ENCODE assay signal across 14 cellular contexts in genomic region chr7:99098317-99098823, GRCh38. TPM values are rescaled to one million over a fixed set of nuclear protein-coding genes. Genes with fewer than 3 reads are reported as not detected.
A peak's percentile ranks its signal among the peaks of the same experiment; 100 is the strongest.
DNase-seq lines count a peak whose midpoint lies in the region; ATAC-seq and TF ChIP-seq lines count a peak whose summit lies in the region.
"Had no signal": no experiment of that assay in that cellular context is flagged by ENCODE, and none has a peak within 500 bp of the region (broad histone marks: within the 10 kb centered on the region; RNA-seq: fewer than 3 reads in every experiment).

No MANE protein-coding gene starts in this region.

- no peaks in the 10 kb centered on the region for H3K9me2 ChIP-seq in HCT116 (ENCODE audit: insufficient read depth)

- H3K4me2 ChIP-seq in HCT116 (ENCODE audit: low read length) (peak overlapping the region; percentile 53), mammary epithelial cell (ENCODE audit: insufficient read depth, low read depth, low read length) (peak overlapping the region; percentile 51)

- H4K20me1 ChIP-seq in HCT116 (ENCODE audit: insufficient read depth) (no peaks in the 10 kb centered on the region), mammary epithelial cell (ENCODE audit: insufficient read depth, low read length) (peaks cover 2% of the 10 kb centered on the region)

- BruUV-seq in HCT116 (replicated peaks; lab: Mats Ljungman, UMichigan) (no TSS peak), mammary epithelial cell (replicated peaks; lab: Mats Ljungman, UMichigan) (no TSS peak)

- H3K4me3 ChIP-seq in HCT116 (replicated peaks in 1 of 2; ENCODE audit: low read depth in 1 of 2, low read length in 2 of 2) (peak overlapping the region in 1 of 2 experiments; percentile 37; a peak in 2 of 4 replicates), mammary epithelial cell (replicated peaks in 1 of 3; ENCODE audit: insufficient read depth in 1 of 3, low read depth in 2 of 3, low read length in 3 of 3) (peak overlapping the region in 1 of 3 experiments; percentile 3), subcutaneous abdominal adipose tissue (ENCODE audit: low read depth in 1 of 5, low read length in 5 of 5) (peak overlapping the region in 2 of 5 donors; percentile 17 to 33)
- H3K4me3 ChIP-seq: SJCRH30 had no signal

- dilution Hi-C loops in mammary epithelial cell (cut with HindIII; ENCODE audit: low sequenced_read_pairs): no loop called here

- CTCF ChIA-PET in HCT116 (lab: Charles Lee) (no interaction called here), mammary epithelial cell (lab: Charles Lee; ENCODE audit: low non-redundant PET) (no interaction called here)

- RAD21 ChIA-PET in HCT116 (lab: Charles Lee; ENCODE audit: low non-redundant PET in 1 of 2, low total read pairs in 2 of 2, uncharacterized antibody in 2 of 2, unreplicated experiment in 2 of 2): no interaction called here

- H3K9ac ChIP-seq in HCT116 (ENCODE audit: low read length) (0 out of 2 replicates have a peak overlapping the region, but pooled peaks have one; percentile 10), mammary epithelial cell (ENCODE audit: insufficient read depth, low read length) (no peak overlapping the region), subcutaneous abdominal adipose tissue (ENCODE audit: low read length in 5 of 5) (peak overlapping the region in 1 of 5 donors; percentile 60)

- H2AFZ ChIP-seq in HCT116 (ENCODE audit: low read depth, low read length, poor library complexity, severe bottlenecking) (no peak overlapping the region), mammary epithelial cell (ENCODE audit: low read depth, low read length) (no peak overlapping the region)

- no peak for DNase-seq in HCT116 (ENCODE audit: low read depth, low spot score)
- DNase-seq in mammary epithelial cell: no peak
- no peak for DNase-seq in left lobe of liver (ENCODE audit: low spot score)
- DNase-seq in hypothalamus (lab: John Stamatoyannopoulos, UW): no peak
- no peak for DNase-seq in amniotic stem cell (lab: John Stamatoyannopoulos, UW)
- no peak for DNase-seq in activated CD4-positive, alpha-beta T cell treated with anti-CD3 and anti-CD28 coated beads, Interleukin-2, amount 50 U/mL, for 48 hours
- no peak for DNase-seq in NCI-H1417 treated with DMSO at 0.1 percent for 48 hours (lab: John Stamatoyannopoulos, UW)
- DNase-seq: kidney glomerular epithelial cell, naive B cell, NCI-H1092 treated with DMSO at 0.1 percent for 48 hours, NCI-H2227 treated with DMSO at 0.1 percent for 48 hours, SJCRH30, T1000 had no signal

- peak overlapping the region; percentile 11; the same call in 1 of the 2 replicates for H3K27ac ChIP-seq in HCT116 (ENCODE audit: low read depth, low read length)
- peak overlapping the region; percentile 44 for H3K27ac ChIP-seq in mammary epithelial cell (ENCODE audit: insufficient read depth, low read depth, low read length)
- H3K27ac ChIP-seq in subcutaneous abdominal adipose tissue (ENCODE audit: low read depth, low read length): peak overlapping the region; percentile 74
- H3K27ac ChIP-seq: SJCRH30 had no signal

- WGBS in mammary epithelial cell (ENCODE audit: low coverage, missing lambda C conversion rate): 91% methylated on average over 3 of the region's 3 CpGs

- H3K27me3 ChIP-seq in HCT116 (ENCODE audit: insufficient read depth, low read length): no peaks in the 10 kb centered on the region
- H3K27me3 ChIP-seq in mammary epithelial cell (ENCODE audit: insufficient read depth, low read length): no peaks in the 10 kb centered on the region
- no peaks in the 10 kb centered on the region for H3K27me3 ChIP-seq in subcutaneous abdominal adipose tissue (ENCODE audit: control insufficient read depth in 5 of 5, insufficient read depth in 4 of 5, low read length in 5 of 5)
- H3K27me3 ChIP-seq: SJCRH30 had no signal

- intact Hi-C loops in HCT116 (cut with micrococcal nuclease) (no loop called here), mammary epithelial cell (cut with micrococcal nuclease) (no loop called here)

- H3K79me2 ChIP-seq in HCT116 (ENCODE audit: insufficient read depth, low read length) (peaks cover 97% of the 10 kb centered on the region), mammary epithelial cell (ENCODE audit: insufficient read depth, low read length) (peaks cover 96% of the 10 kb centered on the region)

- in situ Hi-C loops in mammary epithelial cell (cut with MboI; ENCODE audit: low sequenced_read_pairs in 2 of 2): no loop called here

- no peak for TF ChIP-seq CTCF in HCT116 (IDR thresholded peaks at IDR 0.05 in 2 of 3, conservative IDR thresholded peaks at IDR 0.05 in 1 of 3; ENCODE audit: borderline replicate concordance in 1 of 3, insufficient read depth in 1 of 3, low read depth in 2 of 3, low read length in 2 of 3)
- TF ChIP-seq CTCF in mammary epithelial cell (conservative IDR thresholded peaks at IDR 0.05 in 1 of 2, IDR thresholded peaks at IDR 0.05 in 1 of 2; ENCODE audit: extremely low read depth in 1 of 2, insufficient read depth in 1 of 2, low read depth in 1 of 2, low read length in 2 of 2): no peak

- TF ChIP-seq RAD21 in HCT116 (IDR thresholded peaks at IDR 0.05; ENCODE audit: low read depth): no peak

- POLR2A ChIA-PET in HCT116 (lab: Charles Lee): no interaction called here

- no peaks in the 10 kb centered on the region for H3K9me3 ChIP-seq in HCT116 (ENCODE audit: control insufficient read depth in 1 of 2, insufficient read depth in 1 of 2, low read depth in 1 of 2, low read length in 2 of 2)
- no peaks in the 10 kb centered on the region for H3K9me3 ChIP-seq in mammary epithelial cell (replicated peaks; ENCODE audit: insufficient read depth, low read length)
- H3K9me3 ChIP-seq in subcutaneous abdominal adipose tissue (ENCODE audit: control insufficient read depth in 5 of 5, low read length in 5 of 5): peaks cover 0 to 8% (median 4%) of the 10 kb centered on the region in 5 donors
- H3K9me3 ChIP-seq: SJCRH30 had no signal

- ATAC-seq in HCT116 (no peak), left lobe of liver (peak; percentile 59)

- H3K36me3 ChIP-seq in HCT116 (ENCODE audit: control insufficient read depth in 1 of 2, insufficient read depth in 2 of 2, low read length in 2 of 2) (no peaks in the 10 kb centered on the region), mammary epithelial cell (ENCODE audit: insufficient read depth, low read length) (no peaks in the 10 kb centered on the region), subcutaneous abdominal adipose tissue (ENCODE audit: control insufficient read depth in 5 of 5, insufficient read depth in 5 of 5, low read length in 5 of 5) (no peaks in the 10 kb centered on the region)
- H3K36me3 ChIP-seq: SJCRH30 had no signal

- peaks cover 15 to 35% of the 10 kb centered on the region in 2 experiments for H3K4me1 ChIP-seq in HCT116 (ENCODE audit: control insufficient read depth in 1 of 2, insufficient read depth in 2 of 2, low read length in 2 of 2)
- H3K4me1 ChIP-seq in mammary epithelial cell (ENCODE audit: insufficient read depth, low read length): peaks cover 37% of the 10 kb centered on the region
- H3K4me1 ChIP-seq in subcutaneous abdominal adipose tissue (ENCODE audit: control insufficient read depth in 5 of 5, insufficient read depth in 5 of 5, low read length in 5 of 5): peaks cover 2 to 39% (median 28%) of the 10 kb centered on the region in 5 donors
- H3K4me1 ChIP-seq: SJCRH30 had no signal

- TF ChIP-seq POLR2A in HCT116 (IDR thresholded peaks at IDR 0.05; ENCODE audit: borderline replicate concordance, extremely low read depth, insufficient read depth, insufficient read length): no peak

TF ChIP-seq in HCT116, 20 proteins besides CTCF, POLR2A, EP300 and RAD21:
- TF ChIP-seq ZBTB33 (IDR thresholded peaks at IDR 0.05; ENCODE audit: extremely low read depth, insufficient replicate concordance, low read length): no peak
- TF ChIP-seq EGR1 (IDR thresholded peaks at IDR 0.05; ENCODE audit: low read depth): no peak
- no peak for TF ChIP-seq MAX (IDR thresholded peaks at IDR 0.05)
- TF ChIP-seq POLR2AphosphoS5 (IDR thresholded peaks at IDR 0.05; ENCODE audit: low read depth, low read length): no peak
- TF ChIP-seq SP1 (IDR thresholded peaks at IDR 0.05; ENCODE audit: low read depth): no peak
- TF ChIP-seq ZFX (IDR thresholded peaks at IDR 0.05): no peak
- no peak for TF ChIP-seq ELF1 (IDR thresholded peaks at IDR 0.05; ENCODE audit: borderline replicate concordance, low read depth)
- TF ChIP-seq CEBPB (IDR thresholded peaks at IDR 0.05; ENCODE audit: low read depth): no peak
- no peak for TF ChIP-seq YY1 (IDR thresholded peaks at IDR 0.05; ENCODE audit: extremely low read depth, insufficient replicate concordance, low read depth, low read length)
- TF ChIP-seq ATF3 (IDR thresholded peaks at IDR 0.05): no peak
- no peak for TF ChIP-seq CBX3 (IDR thresholded peaks at IDR 0.05; ENCODE audit: low read depth)
- no peak for TF ChIP-seq TCF7L2 (IDR thresholded peaks at IDR 0.05; ENCODE audit: borderline replicate concordance, extremely low read depth, insufficient read depth, insufficient read length)
- TF ChIP-seq SIN3A (IDR thresholded peaks at IDR 0.05; ENCODE audit: low read depth): no peak

RNA-seq across cellular contexts. Expression of gene SMURF1, which starts 45.5 kb away (rescaled TPM):
- total RNA-seq in HCT116 (2021; ENCODE audit: unreplicated experiment) (24.6 TPM), mammary epithelial cell (10 to 100 TPM; 42.5 to 43.2 TPM), left lobe of liver (13.5 TPM)
- polyA plus RNA-seq in HCT116 (2012): 12.8 and 17.1 TPM in 2 replicates
- polyA plus RNA-seq in mammary epithelial cell: 19.9 TPM
- polyA minus RNA-seq in mammary epithelial cell: 35.4 TPM

Comparison
In these comparisons a context has a peak if more than half of its experiments do, and no peak if none do; other contexts are left out.
1. H3K27ac ChIP-seq: peak in every context shown above with its lines; median percentile 74 in subcutaneous abdominal adipose tissue; 44 in mammary epithelial cell; 11 in HCT116.